Comparison of ENCODE assay signal across 8 cellular contexts in the genomic region with DNA sequence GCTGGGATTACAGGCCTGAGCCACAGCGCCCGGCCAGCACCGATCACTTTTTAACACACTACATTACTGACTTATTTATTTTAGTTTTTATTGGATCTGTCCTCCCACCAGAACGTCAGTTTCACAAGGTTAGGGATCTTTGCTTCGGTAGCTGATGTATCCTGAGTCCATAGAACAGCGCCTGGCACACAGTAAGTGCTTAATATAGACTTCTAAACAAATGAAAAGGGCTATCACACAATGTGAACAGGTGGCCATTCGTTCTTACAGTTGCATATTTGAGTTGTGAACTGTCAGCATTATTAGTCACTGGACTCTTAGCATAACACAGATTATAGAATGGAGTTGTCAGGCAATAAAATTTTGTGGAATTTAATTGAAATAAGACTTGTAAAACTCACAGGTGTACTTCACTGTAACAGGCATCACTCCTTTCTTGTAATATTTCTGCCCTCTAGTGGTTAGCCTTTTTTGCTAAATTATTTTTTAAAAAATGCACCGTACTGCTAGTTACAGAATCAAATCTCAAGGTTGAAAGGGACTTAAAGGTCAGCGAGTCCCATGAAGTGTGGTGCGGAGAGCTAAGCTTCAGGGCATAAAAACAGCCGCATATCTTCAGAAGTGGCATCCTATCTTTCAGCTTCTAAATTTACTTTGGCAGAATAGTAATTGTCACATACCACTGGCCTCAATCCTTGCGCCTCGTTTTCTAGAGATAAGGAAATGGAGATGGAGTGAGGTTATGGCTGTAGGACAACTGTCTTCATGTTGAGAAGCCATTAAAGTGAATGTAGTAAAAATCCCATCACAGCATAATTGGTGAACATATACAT. TPM values are rescaled to one million over a fixed set of nuclear protein-coding genes. Genes with fewer than 3 reads are reported as not detected.
DNase-seq lines count a peak whose midpoint lies in the region; ATAC-seq and TF ChIP-seq lines count a peak whose summit lies in the region.

No MANE protein-coding gene starts in this region.

- H3K27ac ChIP-seq in body of pancreas: no peak overlapping the region

- H3K4me1 ChIP-seq in body of pancreas: peaks cover 18% of the 10 kb centered on the region

- intact Hi-C loops in body of pancreas (cut with DNase I): loop anchor here (5.0 to 10.0 kb wide), 2 partner anchors 243 to 419 kb away; partner anchors contain the start of gene SIRT5

- 35 to 37% methylated on average over 13 of the region's 13 CpGs for WGBS in body of pancreas, 2 donors

- no peaks in the 10 kb centered on the region for H3K9me3 ChIP-seq in body of pancreas

- ATAC-seq in body of pancreas: no peak

- H3K4me3 ChIP-seq in body of pancreas: no peak overlapping the region

- DNase-seq in DMS79 treated with DMSO at 0.1 percent for 48 hours (lab: John Stamatoyannopoulos, UW): peak; percentile 16
- no peak for DNase-seq in DMS79 (lab: John Stamatoyannopoulos, UW)
- peak; percentile 16 for DNase-seq in NCI-H146 (lab: John Stamatoyannopoulos, UW)
- DNase-seq in body of pancreas: no peak
- peak; percentile 42 for DNase-seq in medulla oblongata (ENCODE audit: extremely low spot score)
- no peak for DNase-seq in NK-92 (lab: John Stamatoyannopoulos, UW; ENCODE audit: unreplicated experiment)
- no peak for DNase-seq in epidermal melanocyte (ENCODE audit: insufficient read length, low spot score)
- DNase-seq in activated CD4-positive, CD25-positive, alpha-beta regulatory T cell (lab: John Stamatoyannopoulos, UW): no peak

- no peak for TF ChIP-seq POLR2A in body of pancreas (IDR thresholded peaks at IDR 0.05)

- no peaks in the 10 kb centered on the region for H3K36me3 ChIP-seq in body of pancreas (replicated peaks in 1 of 2; ENCODE audit: insufficient read depth in 1 of 2, low read depth in 2 of 2)

- peak; percentile 44 to 69 (median 64) for TF ChIP-seq CTCF in body of pancreas (IDR thresholded peaks at IDR 0.05)

- H3K27me3 ChIP-seq in body of pancreas: no peaks in the 10 kb centered on the region

RNA-seq across cellular contexts. Expression of gene TBC1D7, which starts 3.4 kb away (rescaled TPM):
- 10 to 100 TPM; 12.5 to 15.2 TPM for total RNA-seq in body of pancreas

Comparison
In these comparisons a context has a peak if more than half of its experiments do, and no peak if none do; other contexts are left out.
1. DNase-seq: peak in DMS79 treated with DMSO at 0.1 percent for 48 hours (single experiment), NCI-H146 (single experiment) and medulla oblongata (single experiment); none in DMS79 (single experiment), body of pancreas (0 of 4), NK-92 (single experiment), epidermal melanocyte (single experiment) and activated CD4-positive, CD25-positive, alpha-beta regulatory T cell (0 of 4).